In the genomic region with DNA sequence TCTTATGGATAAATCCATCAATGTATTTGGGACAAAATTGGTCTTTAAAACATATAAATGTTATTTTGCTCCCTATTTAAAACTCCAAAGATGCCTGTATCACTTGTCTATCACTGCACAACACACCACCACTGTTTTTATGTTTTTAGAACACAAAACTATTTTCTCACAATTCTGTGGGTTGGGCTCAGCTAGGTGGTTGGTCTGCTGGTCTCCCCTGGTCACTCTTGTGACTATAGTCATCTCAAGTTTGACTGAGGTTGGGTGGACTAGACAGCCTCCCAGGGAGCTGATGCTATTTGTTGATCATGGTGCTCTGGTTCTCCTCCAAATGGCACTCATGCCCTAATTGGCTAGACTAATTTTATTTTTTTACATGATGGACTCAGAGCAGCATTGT, we compare ENCODE assay signal across 29 cellular contexts. TPM values are rescaled to one million over a fixed set of nuclear protein-coding genes. Genes with fewer than 3 reads are reported as not detected.
"Had no signal": no experiment of that assay in that cellular context is flagged by ENCODE, and none has a peak within 500 bp of the region (broad histone marks: within the 10 kb centered on the region; RNA-seq: fewer than 3 reads in every experiment).

No MANE protein-coding gene starts in this region.

- H3K4me3 ChIP-seq: stomach, suprapubic skin, testis, thoracic aorta, thyroid gland, tibial artery, tibial nerve, transverse colon, upper lobe of left lung, upper lobe of right lung, uterus, vagina had no signal

- H3K9me3 ChIP-seq: stomach, suprapubic skin, testis, thoracic aorta, thyroid gland, tibial artery, tibial nerve, transverse colon, upper lobe of left lung, upper lobe of right lung, uterus, vagina had no signal

- H3K4me3 Mint-ChIP-seq: stimulated activated effector memory CD8-positive, alpha-beta T cell treated with anti-CD3 and anti-CD28 coated beads, Interleukin-12 subunit alpha, Interleukin-12 subunit beta, amount 100 ng/mL, for 72 hours; stimulated activated memory B cell treated with anti-CD40 and anti-IgM and Interleukin-4, amounts not matched to agents 10 μg/mL and 1 μg/mL and 100 μg/mL, for 72 hours; stimulated activated naive B cell treated with anti-CD40 and anti-IgM and Interleukin-4, amounts not matched to agents 10 μg/mL and 1 μg/mL and 100 μg/mL, for 72 hours; stimulated activated naive CD8-positive, alpha-beta T cell treated with anti-CD3 and anti-CD28 coated beads, Interleukin-15, Interleukin-2, amounts not matched to agents 100 ng/mL and 50 ng/mL, for 24 hours; type B pancreatic cell had no signal

- H3K4me1 Mint-ChIP-seq: stimulated activated effector memory CD8-positive, alpha-beta T cell treated with anti-CD3 and anti-CD28 coated beads, Interleukin-12 subunit alpha, Interleukin-12 subunit beta, amount 100 ng/mL, for 72 hours; stimulated activated memory B cell treated with anti-CD40 and anti-IgM and Interleukin-4, amounts not matched to agents 10 μg/mL and 1 μg/mL and 100 μg/mL, for 72 hours; stimulated activated naive B cell treated with anti-CD40 and anti-IgM and Interleukin-4, amounts not matched to agents 10 μg/mL and 1 μg/mL and 100 μg/mL, for 72 hours had no signal

- H3K27ac Mint-ChIP-seq: stimulated activated effector memory CD8-positive, alpha-beta T cell treated with anti-CD3 and anti-CD28 coated beads, Interleukin-12 subunit alpha, Interleukin-12 subunit beta, amount 100 ng/mL, for 72 hours; stimulated activated memory B cell treated with anti-CD40 and anti-IgM and Interleukin-4, amounts not matched to agents 10 μg/mL and 1 μg/mL and 100 μg/mL, for 72 hours; stimulated activated naive B cell treated with anti-CD40 and anti-IgM and Interleukin-4, amounts not matched to agents 10 μg/mL and 1 μg/mL and 100 μg/mL, for 72 hours; stimulated activated naive CD8-positive, alpha-beta T cell treated with anti-CD3 and anti-CD28 coated beads, Interleukin-15, Interleukin-2, amounts not matched to agents 100 ng/mL and 50 ng/mL, for 24 hours; type B pancreatic cell had no signal

- H3K36me3 ChIP-seq: stomach, suprapubic skin, thoracic aorta, thyroid gland, tibial artery, tibial nerve, transverse colon, upper lobe of left lung, upper lobe of right lung, uterus, vagina had no signal

- DNase-seq: stimulated activated CD4-positive, alpha-beta T cell treated with anti-CD3 and anti-CD28 coated beads, Interleukin-2, amount 100 ng/mL, for 48 hours; stimulated activated CD4-positive, alpha-beta T cell treated with anti-CD3 and anti-CD28 coated beads, Interleukin-4, amount 100 ng/mL, for 1 hour; stimulated activated CD4-positive, alpha-beta T cell treated with anti-CD3 and anti-CD28 coated beads, Interleukin-4, amount 100 ng/mL, for 24 hours; stimulated activated CD4-positive, alpha-beta T cell treated with anti-CD3 and anti-CD28 coated beads, Interleukin-4, amount 100 ng/mL, for 4 hours; stimulated activated CD8-positive, alpha-beta memory T cell treated with anti-CD3 and anti-CD28 coated beads, Interleukin-4, amount 100 ng/mL, for 48 hours; stimulated activated naive B cell treated with anti-CD40 and anti-IgM and Interleukin-4, amounts not matched to agents 10 μg/mL and 1 μg/mL and 100 μg/mL, for 72 hours; stimulated activated naive CD4-positive, alpha-beta T cell; stimulated activated naive CD4-positive, alpha-beta T cell treated with Interleukin-2 at 50 U/mL for 16 hours; stimulated activated naive CD8-positive, alpha-beta T cell treated with anti-CD3 and anti-CD28 coated beads, Interleukin-15, Interleukin-2, amounts not matched to agents 100 U/mL and 50 U/mL, for 24 hours; stomach; substantia nigra; testis; thyroid gland; tibial artery; transverse colon; trophoblast cell; upper lobe of left lung; upper lobe of right lung; uterus had no signal

- H3K36me3 Mint-ChIP-seq: stimulated activated memory B cell treated with anti-CD40 and anti-IgM and Interleukin-4, amounts not matched to agents 10 μg/mL and 1 μg/mL and 100 μg/mL, for 72 hours; stimulated activated naive B cell treated with anti-CD40 and anti-IgM and Interleukin-4, amounts not matched to agents 10 μg/mL and 1 μg/mL and 100 μg/mL, for 72 hours; type B pancreatic cell had no signal

- H3K27me3 ChIP-seq: stomach, suprapubic skin, testis, thyroid gland, tibial artery, tibial nerve, transverse colon, upper lobe of left lung, upper lobe of right lung, uterus, vagina had no signal

- H3K9me3 Mint-ChIP-seq: stimulated activated effector memory CD8-positive, alpha-beta T cell treated with anti-CD3 and anti-CD28 coated beads, Interleukin-12 subunit alpha, Interleukin-12 subunit beta, amount 100 ng/mL, for 72 hours; stimulated activated naive CD8-positive, alpha-beta T cell treated with anti-CD3 and anti-CD28 coated beads, Interleukin-15, Interleukin-2, amounts not matched to agents 100 ng/mL and 50 ng/mL, for 24 hours; type B pancreatic cell had no signal

- FAIRE-seq: urothelium cell line had no signal

- ATAC-seq: stimulated activated effector memory CD8-positive, alpha-beta T cell treated with anti-CD3 and anti-CD28 coated beads, Interleukin-12 subunit alpha, Interleukin-12 subunit beta, amount 100 ng/mL, for 72 hours; stimulated activated memory B cell treated with anti-CD40 and anti-IgM and Interleukin-4, amounts not matched to agents 10 μg/mL and 1 μg/mL and 100 μg/mL, for 72 hours; stimulated activated naive B cell treated with anti-CD40 and anti-IgM and Interleukin-4, amounts not matched to agents 10 μg/mL and 1 μg/mL and 100 μg/mL, for 72 hours; stimulated activated naive CD8-positive, alpha-beta T cell treated with anti-CD3 and anti-CD28 coated beads, Interleukin-15, Interleukin-2, amounts not matched to agents 100 U/mL and 50 U/mL, for 24 hours had no signal

- H3K27ac ChIP-seq: stomach, suprapubic skin, testis, thoracic aorta, thyroid gland, tibial artery, transverse colon, upper lobe of right lung, uterus, vagina had no signal

- H3K4me1 ChIP-seq: suprapubic skin, testis, thyroid gland, tibial artery, upper lobe of left lung, upper lobe of right lung, uterus, vagina had no signal

- H3K27me3 Mint-ChIP-seq: stimulated activated memory B cell treated with anti-CD40 and anti-IgM and Interleukin-4, amounts not matched to agents 10 μg/mL and 1 μg/mL and 100 μg/mL, for 72 hours; type B pancreatic cell had no signal

RNA-seq across cellular contexts. Expression of gene NR1H4, which starts 39.5 kb away (rescaled TPM):
- total RNA-seq: subcutaneous adipose tissue, suprapubic skin, thyroid gland, tibial nerve, upper lobe of right lung, vagina had no signal
